ENCODE assay signal across 29 cellular contexts in genomic region chr20:58344741-58345140, GRCh38. TPM values are rescaled to one million over a fixed set of nuclear protein-coding genes. Genes with fewer than 3 reads are reported as not detected.
DNase-seq lines count a peak whose midpoint lies in the region; ATAC-seq, FAIRE-seq and TF ChIP-seq lines count a peak whose summit lies in the region.
"Had no signal": no experiment of that assay in that cellular context is flagged by ENCODE, and none has a peak within 500 bp of the region (broad histone marks: within the 10 kb centered on the region; RNA-seq: fewer than 3 reads in every experiment).

No MANE protein-coding gene starts in this region.

- DNase-seq in AG10803 (ENCODE audit: low read depth) (peak; percentile 51), M059J (ENCODE audit: low read depth) (peak; percentile 23), bronchial epithelial cell (ENCODE audit: low read depth) (peak; percentile 52), hepatic stellate cell (ENCODE audit: low spot score) (peak; percentile 44), NCI-H187 treated with DMSO at 0.1 percent for 48 hours (lab: John Stamatoyannopoulos, UW) (no peak)
- DNase-seq in activated naive CD4-positive, alpha-beta T cell (lab: John Stamatoyannopoulos, UW): no peak
- no peak for DNase-seq in activated CD8-positive, alpha-beta memory T cell treated with anti-CD3 and anti-CD28 coated beads, Interleukin-2, amount 50 U/mL, for 4 hours
- DNase-seq: activated CD4-positive, alpha-beta T cell treated with anti-CD3 and anti-CD28 coated beads for 4 hours; activated CD8-positive, alpha-beta memory T cell treated with anti-CD3 and anti-CD28 coated beads, Interleukin-2, amount 10 ng/mL, durations not matched to agents 7 days and 5 days; activated naive CD8-positive, alpha-beta T cell treated with anti-CD3 and anti-CD28 coated beads for 36 hours; CD4-positive, alpha-beta T cell; DMS153; gastrocnemius medialis; GF-D8; islet precursor cell; KG1; MV-4-11; NCI-H1694; NCI-H748 treated with DMSO at 0.1 percent for 48 hours; OCI-M1; SIG-M5; stimulated activated naive B cell treated with anti-CD40 and anti-IgM and Interleukin-4, amounts not matched to agents 10 μg/mL and 1 μg/mL and 100 μg/mL, for 72 hours had no signal

- TF ChIP-seq CTCF in AG10803 (conservative IDR thresholded peaks at IDR 0.05; ENCODE audit: low read length) (no peak), bronchial epithelial cell (IDR thresholded peaks at IDR 0.05; ENCODE audit: insufficient read depth, low read length, severe bottlenecking) (no peak)

- H3K36me3 ChIP-seq in bronchial epithelial cell (ENCODE audit: control insufficient read depth, insufficient read depth, low read length): peaks cover 12% of the 10 kb centered on the region

- FAIRE-seq in bronchial epithelial cell (lab: Jason Lieb, UNC): no peak
- FAIRE-seq: small intestine had no signal

- H3K4me3 ChIP-seq in AG10803 (ENCODE audit: low read length): no peak overlapping the region
- no peak overlapping the region for H3K4me3 ChIP-seq in bronchial epithelial cell (ENCODE audit: low read depth, low read length)
- H3K4me3 ChIP-seq: coronary artery, gastrocnemius medialis, lung, vagina had no signal

- ATAC-seq in GM18498 (IDR thresholded peaks at IDR 0.05; ENCODE audit: unreplicated experiment): no peak
- ATAC-seq: activated CD8-positive, alpha-beta memory T cell treated with anti-CD3 and anti-CD28 coated beads, Interleukin-2, amount 10 ng/mL, durations not matched to agents 7 days and 5 days; activated T-helper 17 cell treated with anti-CD3 and anti-CD28 coated beads, Interleukin-2, amount 50 U/mL, for 72 hours; gastrocnemius medialis; HCT116; stimulated activated naive B cell treated with anti-CD40 and anti-IgM and Interleukin-4, amounts not matched to agents 10 μg/mL and 1 μg/mL and 100 μg/mL, for 72 hours had no signal

- no peaks in the 10 kb centered on the region for H3K27me3 ChIP-seq in bronchial epithelial cell (ENCODE audit: control insufficient read depth, insufficient read depth, low read length)
- H3K27me3 ChIP-seq: gastrocnemius medialis, vagina had no signal

RNA-seq across cellular contexts. Expression of gene RAB22A, which starts 35.2 kb away (rescaled TPM):
- 19.5 and 25.5 TPM in 2 replicates for total RNA-seq in M059J (2014; rRNA removed; shearing (Covaris generic))
- total RNA-seq in bronchial epithelial cell: 17.6 and 18.3 TPM in 2 replicates

RNA-seq across cellular contexts. Expression of gene VAPB, which starts 44.3 kb away (rescaled TPM):
- total RNA-seq in M059J (2014; rRNA removed; shearing (Covaris generic)): 20.6 and 34.7 TPM in 2 replicates
- 12.9 and 16.3 TPM in 2 replicates for total RNA-seq in bronchial epithelial cell

Comparison
In these comparisons a context has a peak if more than half of its experiments do, and no peak if none do; other contexts are left out.
1. DNase-seq: peak in AG10803 (single experiment), M059J (single experiment), bronchial epithelial cell (single experiment) and hepatic stellate cell (single experiment); none in activated naive CD4-positive, alpha-beta T cell (0 of 4), activated CD8-positive, alpha-beta memory T cell treated with anti-CD3 and anti-CD28 coated beads, Interleukin-2, amount 50 U/mL, for 4 hours (single experiment) and NCI-H187 treated with DMSO at 0.1 percent for 48 hours (single experiment).